1 cellular context compared by ENCODE assay signal in the genomic region with DNA sequence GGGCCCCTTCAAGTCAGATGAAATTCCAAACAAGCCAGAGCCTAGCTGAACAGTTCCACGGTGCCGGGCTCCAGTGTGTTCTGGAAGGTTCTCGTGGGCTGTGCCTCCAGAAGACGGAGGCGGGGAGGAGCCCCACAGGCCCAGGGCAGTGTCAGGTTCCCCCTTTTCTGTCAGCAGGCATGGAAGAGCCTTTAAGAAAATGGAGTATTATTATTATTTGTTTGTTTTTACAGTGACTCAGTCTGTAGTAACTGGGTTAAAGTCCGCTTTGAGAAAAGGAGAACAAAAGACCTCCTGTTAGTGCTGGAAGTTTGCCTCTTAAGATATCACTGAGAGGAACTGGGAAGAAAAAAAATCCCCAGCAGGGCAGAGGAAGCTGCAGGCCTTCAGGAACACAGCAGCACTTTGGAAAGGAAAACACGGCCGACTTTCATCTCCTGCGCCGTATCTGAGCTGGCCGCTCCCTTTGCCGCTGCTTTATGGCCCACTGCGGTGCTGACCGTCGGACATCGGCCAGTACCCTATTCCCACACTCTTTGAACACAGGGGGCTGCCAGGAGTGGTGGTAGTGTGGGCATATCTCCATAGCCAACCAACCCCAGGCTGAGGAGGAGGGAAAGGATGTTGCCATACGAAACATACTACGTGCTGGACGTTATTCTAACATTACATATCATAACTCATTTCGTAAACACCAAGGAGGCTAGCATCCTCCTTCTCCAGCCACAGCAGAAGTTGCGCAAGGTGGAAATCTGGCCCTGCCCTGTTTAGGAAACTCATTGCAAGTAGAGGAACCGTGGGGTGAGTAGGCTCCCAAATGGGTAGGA.
TF ChIP-seq lines count a peak whose summit lies in the region.

No MANE protein-coding gene starts in this region.

TF ChIP-seq in HCT116, 20 proteins besides CTCF, POLR2A, EP300 and RAD21 (continued from another document):
- TF ChIP-seq EZH2phosphoT487 (IDR thresholded peaks at IDR 0.05; ENCODE audit: borderline replicate concordance) (no peak), EZH2 (IDR thresholded peaks at IDR 0.05) (no peak), TCF7L2 (IDR thresholded peaks at IDR 0.05; ENCODE audit: borderline replicate concordance, extremely low read depth, insufficient read depth, insufficient read length) (peak; percentile 96), CBX3 (IDR thresholded peaks at IDR 0.05; ENCODE audit: low read depth) (peak; percentile 81)
TF ChIP-seq in HCT116: peak in this region for 11.
